1 cellular context compared by ENCODE assay signal in genomic region chr6:83976871-83977270, GRCh38.
TF ChIP-seq lines count a peak whose summit lies in the region.

No MANE protein-coding gene starts in this region.

TF ChIP-seq in K562, 482 proteins besides CTCF, POLR2A, EP300 and RAD21 (continued from another document and continues in another):
- TF ChIP-seq ZMIZ1 (IDR thresholded peaks at IDR 0.05; ENCODE audit: low read depth in 2 of 2, low read length in 2 of 2) = no peak
- TF ChIP-seq ETS2 (tag; IDR thresholded peaks at IDR 0.05; ENCODE audit: borderline replicate concordance, poor library complexity, severe bottlenecking) = no peak
- TF ChIP-seq ZNF511 (CRISPR knock-in tag; IDR thresholded peaks at IDR 0.05) = no peak
- no peak for TF ChIP-seq RBFOX2 (IDR thresholded peaks at IDR 0.05; ENCODE audit: low read depth, low read length)
- TF ChIP-seq CBX3 (IDR thresholded peaks at IDR 0.05; ENCODE audit: borderline replicate concordance in 1 of 2, low read length in 2 of 2) = no peak
- TF ChIP-seq MYBL2 (IDR thresholded peaks at IDR 0.05; ENCODE audit: low read depth) = peak; percentile 93
- no peak for TF ChIP-seq MYBL2 (CRISPR knock-in tag; IDR thresholded peaks at IDR 0.05; ENCODE audit: borderline replicate concordance)
- no peak for TF ChIP-seq SMARCB1 (IDR thresholded peaks at IDR 0.05; ENCODE audit: insufficient read length, low read depth)
- peak; percentile 77 for TF ChIP-seq EHMT2 (IDR thresholded peaks at IDR 0.05)
- no peak for TF ChIP-seq SAFB (IDR thresholded peaks at IDR 0.05; ENCODE audit: borderline replicate concordance, low read depth, low read length)
- TF ChIP-seq NFE2L1 (tag; IDR thresholded peaks at IDR 0.05; ENCODE audit: borderline replicate concordance, low read depth) = no peak
- no peak for TF ChIP-seq BCOR (IDR thresholded peaks at IDR 0.05)
- no peak for TF ChIP-seq ZNF76 (CRISPR knock-in tag; IDR thresholded peaks at IDR 0.05; ENCODE audit: borderline replicate concordance)
- no peak for TF ChIP-seq ILK (tag; IDR thresholded peaks at IDR 0.05; ENCODE audit: borderline replicate concordance, low read depth)
- peak; percentile 34; the same call in 1 of the 2 replicates for TF ChIP-seq JUN (IDR thresholded peaks at IDR 0.05; ENCODE audit: borderline replicate concordance, low read depth, low read length)
- TF ChIP-seq JUN (CRISPR knock-in tag; IDR thresholded peaks at IDR 0.05; ENCODE audit: borderline replicate concordance) = no peak
- TF ChIP-seq BRCA1 (IDR thresholded peaks at IDR 0.05) = no peak
- TF ChIP-seq BRCA1 (CRISPR knock-in tag; IDR thresholded peaks at IDR 0.05) = no peak
- no peak for TF ChIP-seq TEAD4 (IDR thresholded peaks at IDR 0.05; ENCODE audit: low read length)
- no peak for TF ChIP-seq TEAD4 (CRISPR knock-in tag; IDR thresholded peaks at IDR 0.05; ENCODE audit: borderline replicate concordance)
- no peak for TF ChIP-seq XRCC5 (IDR thresholded peaks at IDR 0.05; ENCODE audit: low read depth, low read length)
- no peak for TF ChIP-seq BRF2 (IDR thresholded peaks at IDR 0.05; ENCODE audit: borderline replicate concordance, insufficient read depth, insufficient read length)
- TF ChIP-seq FOXM1 (IDR thresholded peaks at IDR 0.05; ENCODE audit: low read depth) = peak; percentile 81
- no peak for TF ChIP-seq FOXM1 (CRISPR knock-in tag; IDR thresholded peaks at IDR 0.05; ENCODE audit: low read depth)
- TF ChIP-seq GABPB2 (CRISPR knock-in tag; conservative IDR thresholded peaks at IDR 0.05) = no peak
- TF ChIP-seq ZBED1 (IDR thresholded peaks at IDR 0.05) = no peak
- TF ChIP-seq KLF16 (IDR thresholded peaks at IDR 0.05) = no peak
- no peak for TF ChIP-seq SPI1 (IDR thresholded peaks at IDR 0.05; ENCODE audit: borderline replicate concordance, low read depth, low read length)
- no peak for TF ChIP-seq THRAP3 (IDR thresholded peaks at IDR 0.05; ENCODE audit: borderline replicate concordance)
- no peak for TF ChIP-seq ESRRA (IDR thresholded peaks at IDR 0.05; ENCODE audit: borderline replicate concordance, low read depth)
- TF ChIP-seq KDM1A (IDR thresholded peaks at IDR 0.05) = peak; percentile 62 to 73; a peak in 3 of 4 replicates
- no peak for TF ChIP-seq ZNF696 (CRISPR knock-in tag; conservative IDR thresholded peaks at IDR 0.05)
- TF ChIP-seq TAF15 (IDR thresholded peaks at IDR 0.05; ENCODE audit: low read depth, low read length) = no peak
- no peak for TF ChIP-seq ARID2 (IDR thresholded peaks at IDR 0.05)
- peak; percentile 59 for TF ChIP-seq MAX (CRISPR knock-in tag; IDR thresholded peaks at IDR 0.05)
- TF ChIP-seq ZNF146 (CRISPR knock-in tag; IDR thresholded peaks at IDR 0.05; ENCODE audit: unreplicated experiment) = no peak
- TF ChIP-seq MTA3 (IDR thresholded peaks at IDR 0.05; ENCODE audit: borderline replicate concordance) = no peak
- TF ChIP-seq SRSF3 (IDR thresholded peaks at IDR 0.05; ENCODE audit: insufficient read depth, low read length) = no peak
- TF ChIP-seq ZC3H11A (IDR thresholded peaks at IDR 0.05; ENCODE audit: low read depth, low read length) = no peak
- TF ChIP-seq ARID1B (IDR thresholded peaks at IDR 0.05) = peak; percentile 74
- no peak for TF ChIP-seq FIP1L1 (IDR thresholded peaks at IDR 0.05; ENCODE audit: low read depth, low read length, poor library complexity, severe bottlenecking)
- TF ChIP-seq ZBTB1 (CRISPR knock-in tag; IDR thresholded peaks at IDR 0.05; ENCODE audit: borderline replicate concordance, low read depth) = no peak
- no peak for TF ChIP-seq ZNF589 (CRISPR knock-in tag; IDR thresholded peaks at IDR 0.05; ENCODE audit: low read depth)
- no peak for TF ChIP-seq ZNF655 (CRISPR knock-in tag; IDR thresholded peaks at IDR 0.05)
- no peak for TF ChIP-seq ZNF512 (tag; IDR thresholded peaks at IDR 0.05)
- peak; percentile 47 for TF ChIP-seq CREM (IDR thresholded peaks at IDR 0.05; ENCODE audit: low read depth)
- no peak for TF ChIP-seq GTF3C2 (IDR thresholded peaks at IDR 0.05; ENCODE audit: borderline replicate concordance, extremely low read depth, insufficient read length)
- TF ChIP-seq PTRF (tag; IDR thresholded peaks at IDR 0.05) = no peak
- no peak for TF ChIP-seq NR3C1 (CRISPR knock-in tag; IDR thresholded peaks at IDR 0.05)
- TF ChIP-seq TSHZ1 (CRISPR knock-in tag; IDR thresholded peaks at IDR 0.05) = no peak
- no peak for TF ChIP-seq HDAC6 (IDR thresholded peaks at IDR 0.05; ENCODE audit: low read depth, low read length)
- no peak for TF ChIP-seq TFAP4 (CRISPR knock-in tag; IDR thresholded peaks at IDR 0.05; ENCODE audit: borderline replicate concordance)
